In genomic region chr7:55365680-55366460, GRCh38 we compare ENCODE assay signal across 8 cellular contexts. TPM values are rescaled to one million over a fixed set of nuclear protein-coding genes. Genes with fewer than 3 reads are reported as not detected.
DNase-seq lines count a peak whose midpoint lies in the region; ATAC-seq lines count a peak whose summit lies in the region.

No MANE protein-coding gene starts in this region.

- H2BK5ac ChIP-seq in mesenchymal stem cell (ENCODE audit: low read depth, low read length, poor library complexity, severe bottlenecking), result peak overlapping the region; percentile 99

- H2BK12ac ChIP-seq in mesenchymal stem cell (ENCODE audit: low read length in 2 of 2), result peak overlapping the region in 1 of 2 experiments; percentile 32

- peaks cover 21% of the 10 kb centered on the region for H3K36me3 Mint-ChIP-seq in effector memory CD8-positive, alpha-beta T cell (ENCODE audit: insufficient read depth)

- H3K4me3 Mint-ChIP-seq in effector memory CD8-positive, alpha-beta T cell, result peak overlapping the region; percentile 94 to 97

- H2AFZ ChIP-seq in mesenchymal stem cell (ENCODE audit: low read depth, low read length), result peak overlapping the region; percentile 99

- under 1% methylated on average over 79 of the region's 99 CpGs for WGBS in mesenchymal stem cell

- H3K4ac ChIP-seq in mesenchymal stem cell (ENCODE audit: low read depth in 1 of 2, low read length in 2 of 2), result peak overlapping the region; percentile 95 to 98

- H2AK5ac ChIP-seq in mesenchymal stem cell (ENCODE audit: low read length, severe bottlenecking), result no peak overlapping the region

- H3K23ac ChIP-seq in mesenchymal stem cell (ENCODE audit: low read length in 2 of 2), result peak overlapping the region; percentile 89 to 96

- H2BK15ac ChIP-seq in mesenchymal stem cell (ENCODE audit: low read depth, poor library complexity, severe bottlenecking), result peak overlapping the region; percentile 78

- H2BK120ac ChIP-seq in mesenchymal stem cell (ENCODE audit: low read depth, low read length), result peak overlapping the region; percentile 99

- peak overlapping the region; percentile 62 to 91 for H3K14ac ChIP-seq in mesenchymal stem cell (ENCODE audit: low read length in 2 of 2)

- H3K4me1 Mint-ChIP-seq in effector memory CD8-positive, alpha-beta T cell (ENCODE audit: low read depth in 2 of 2), result peaks cover 23 to 28% of the 10 kb centered on the region in 2 donors

- H3K79me1 ChIP-seq in mesenchymal stem cell (replicated peaks; ENCODE audit: low read length, poor library complexity, severe bottlenecking), result peaks cover 13% of the 10 kb centered on the region

- peaks cover 0 to 3% of the 10 kb centered on the region in 2 experiments for H3K36me3 ChIP-seq in mesenchymal stem cell (ENCODE audit: control insufficient read depth in 1 of 2, insufficient read depth in 2 of 2, low read depth in 1 of 2, low read length in 2 of 2)

- peak overlapping the region; percentile 88 for H3K4me2 ChIP-seq in mesenchymal stem cell (ENCODE audit: low read length, poor library complexity, severe bottlenecking)

- H3K27me3 Mint-ChIP-seq in effector memory CD8-positive, alpha-beta T cell, result no peaks in the 10 kb centered on the region

- H4K8ac ChIP-seq in mesenchymal stem cell (ENCODE audit: low read length), result peak overlapping the region; percentile 99

- H3K9me3 Mint-ChIP-seq in effector memory CD8-positive, alpha-beta T cell, result no peaks in the 10 kb centered on the region

- H3K27ac ChIP-seq in mesenchymal stem cell (ENCODE audit: low read length, poor library complexity, severe bottlenecking), result peak overlapping the region; percentile 88

- H4K91ac ChIP-seq in mesenchymal stem cell (ENCODE audit: low read length), result peak overlapping the region; percentile 95

- H3K9ac ChIP-seq in mesenchymal stem cell (ENCODE audit: low read length), result peak overlapping the region; percentile 91

- peak overlapping the region; percentile 88 to 98 for H3K4me3 ChIP-seq in mesenchymal stem cell (ENCODE audit: insufficient read depth in 1 of 2, low read depth in 1 of 2, low read length in 2 of 2)

- peaks cover 0 to 5% of the 10 kb centered on the region in 2 experiments for H3K27me3 ChIP-seq in mesenchymal stem cell (ENCODE audit: control insufficient read depth in 1 of 2, insufficient read depth in 1 of 2, low read length in 2 of 2)

- DNase-seq in COLO829 (ENCODE audit: low spot score) (peak; percentile 87), HS-27A (ENCODE audit: low read depth) (peak; percentile 77), NK-92 (lab: John Stamatoyannopoulos, UW; ENCODE audit: unreplicated experiment) (peak; percentile 52), mesenchymal stem cell (peak; percentile 98)
- peak; percentile 88 to 89 for DNase-seq in activated CD8-positive, alpha-beta memory T cell treated with anti-CD3 and anti-CD28 coated beads for 4 hours (ENCODE audit: low read depth in 2 of 2)
- DNase-seq in effector memory CD8-positive, alpha-beta T cell, result peak; percentile 92 to 97 (median 95)
- DNase-seq in stimulated activated CD8-positive, alpha-beta memory T cell treated with anti-CD3 and anti-CD28 coated beads, Interleukin-12 subunit alpha, Interleukin-12 subunit beta, amount 100 ng/mL, for 24 hours (ENCODE audit: extremely low read depth), result peak; percentile 84

- ATAC-seq in GM19468 (IDR thresholded peaks at IDR 0.05; ENCODE audit: extremely low read depth, unreplicated experiment), result peak; percentile 73
- ATAC-seq in effector memory CD8-positive, alpha-beta T cell (replicated peaks), result peak; percentile 84

- peaks cover 9% of the 10 kb centered on the region for H3K4me1 ChIP-seq in mesenchymal stem cell (ENCODE audit: control insufficient read depth, insufficient read depth, low read depth, low read length)

- H3K18ac ChIP-seq in mesenchymal stem cell (ENCODE audit: low read depth in 1 of 2, low read length in 2 of 2), result peak overlapping the region; percentile 91 to 97

- H3K9me3 ChIP-seq in mesenchymal stem cell (ENCODE audit: control insufficient read depth, low read length), result no peaks in the 10 kb centered on the region

- peak overlapping the region; percentile 99 for H3K27ac Mint-ChIP-seq in effector memory CD8-positive, alpha-beta T cell

RNA-seq across cellular contexts. Expression of gene LANCL2, which starts 0.7 kb away (rescaled TPM):
- polyA plus RNA-seq in mesenchymal stem cell (2013, experiment 1 of 2), result 8.8 TPM
- polyA plus RNA-seq in mesenchymal stem cell (2013, experiment 2 of 2), result 8.7 TPM

Comparison
In these comparisons a context has a peak if more than half of its experiments do, and no peak if none do; other contexts are left out.
1. Peak in every context shown above with its lines: DNase-seq, ATAC-seq, H3K4me3 ChIP-seq and H3K27ac ChIP-seq.